Comparison of ENCODE assay signal across 8 cellular contexts in genomic region chr17:57255182-57255775, GRCh38. TPM values are rescaled to one million over a fixed set of nuclear protein-coding genes. Genes with fewer than 3 reads are reported as not detected.
A peak's percentile ranks its signal among the peaks of the same experiment; 100 is the strongest.
DNase-seq lines count a peak whose midpoint lies in the region; ATAC-seq and TF ChIP-seq lines count a peak whose summit lies in the region.

No MANE protein-coding gene starts in this region.

- peaks cover 11% of the 10 kb centered on the region; the same call in 1 of the 2 replicates for H3K4me1 ChIP-seq in HEK293 (ENCODE audit: control insufficient read depth, insufficient read depth, low read length)
- H3K4me1 ChIP-seq in breast epithelium = peaks cover 4 to 5% of the 10 kb centered on the region in 2 donors

- TF ChIP-seq CTCF in 22Rv1 (IDR thresholded peaks at IDR 0.05) (no peak), HEK293 (tag by site-specific recombination; IDR thresholded peaks at IDR 0.05) (no peak), breast epithelium (IDR thresholded peaks at IDR 0.05) (no peak), mesothelial cell of epicardium (IDR thresholded peaks at IDR 0.05; ENCODE audit: unreplicated experiment) (no peak)

- H3K4me3 ChIP-seq in HEK293 (ENCODE audit: low read depth, low read length) (peak overlapping the region; percentile 71), breast epithelium (peak overlapping the region; percentile 87 to 95 (median 92))

- CTCF ChIA-PET in HEK293 (lab: Yijun Ruan, JAX) = interaction anchor here (0.6 to 5.0 kb wide), 2 partner anchors 12 to 767 kb away, joined by 3 to 46 read pairs; no protein-coding TSS in a partner anchor

- peaks cover 2% of the 10 kb centered on the region for H3K36me3 Mint-ChIP-seq in mesothelial cell of epicardium

- no peak for DNase-seq in breast epithelium (ENCODE audit: low spot score in 2 of 2)
- DNase-seq in mesothelial cell of epicardium (ENCODE audit: low spot score in 2 of 2, unreplicated experiment in 2 of 2) = no peak
- no peak for DNase-seq in DMS79 (lab: John Stamatoyannopoulos, UW)
- DNase-seq in NK-92 treated with Interleukin-12 subunit alpha and Interleukin-12 subunit beta, amount 100 ng/mL, for 24 hours (lab: John Stamatoyannopoulos, UW) = no peak
- no peak for DNase-seq in OCI-M1 (lab: John Stamatoyannopoulos, UW)

- peak overlapping the region; percentile 86 for H3K4me3 Mint-ChIP-seq in mesothelial cell of epicardium

- peak overlapping the region; percentile 92 for H3K27ac Mint-ChIP-seq in mesothelial cell of epicardium

- no peaks in the 10 kb centered on the region for H3K27me3 ChIP-seq in breast epithelium

- no peak for ATAC-seq in HG03571 (IDR thresholded peaks at IDR 0.05; ENCODE audit: unreplicated experiment)

- no peaks in the 10 kb centered on the region for H3K27me3 Mint-ChIP-seq in mesothelial cell of epicardium (ENCODE audit: low read depth)

- H3K4me1 Mint-ChIP-seq in mesothelial cell of epicardium = peaks cover 30% of the 10 kb centered on the region

- no peak for TF ChIP-seq POLR2A in breast epithelium (IDR thresholded peaks at IDR 0.05)

- H3K9me3 Mint-ChIP-seq in mesothelial cell of epicardium = peaks cover 12% of the 10 kb centered on the region

- peaks cover 2 to 8% of the 10 kb centered on the region in 2 experiments; a peak in 2 of 3 replicates for H3K36me3 ChIP-seq in HEK293 (ENCODE audit: control insufficient read depth in 2 of 2, insufficient read depth in 1 of 2, low read length in 2 of 2)
- no peaks in the 10 kb centered on the region for H3K36me3 ChIP-seq in breast epithelium

- H3K27ac ChIP-seq in 22Rv1 (peak overlapping the region; percentile 68), HEK293 (ENCODE audit: extremely low read depth, low read depth, low read length) (peak overlapping the region; percentile 35; the same call in 1 of the 2 replicates), breast epithelium (peak overlapping the region; percentile 98 to 99)

- POLR2A ChIA-PET in HEK293 (lab: Yijun Ruan, JAX) = interaction anchor here (0.6 kb wide), 1 partner anchor 507 kb away, joined by 4 read pairs; no protein-coding TSS in a partner anchor

- intact Hi-C loops in breast epithelium (cut with DNase I; ENCODE audit: low total_unique reads) = loop anchor here (5.0 kb wide), 1 partner anchor 1047 kb away; no protein-coding TSS in a partner anchor

- H3K9me3 ChIP-seq in HEK293 (ENCODE audit: control insufficient read depth, insufficient read depth, low read depth, low read length) = no peaks in the 10 kb centered on the region
- no peaks in the 10 kb centered on the region for H3K9me3 ChIP-seq in breast epithelium

TF ChIP-seq in HEK293, 187 proteins besides CTCF, POLR2A, EP300 and RAD21:
- TF ChIP-seq ZNF792 (tag by site-specific recombination; IDR thresholded peaks at IDR 0.05) = peak; percentile 97
- no peak for TF ChIP-seq ZFP41 (tag by site-specific recombination; IDR thresholded peaks at IDR 0.05; ENCODE audit: borderline replicate concordance)
- TF ChIP-seq IKZF3 (tag by site-specific recombination; IDR thresholded peaks at IDR 0.05) = 0 out of 2 replicates have a peak, but pooled peaks have one; percentile 3
- no peak for TF ChIP-seq ZNF366 (tag by site-specific recombination; conservative IDR thresholded peaks at IDR 0.05)
- no peak for TF ChIP-seq ZNF660 (tag by site-specific recombination; IDR thresholded peaks at IDR 0.05)
- TF ChIP-seq KLF10 (tag by site-specific recombination; IDR thresholded peaks at IDR 0.05) = peak; percentile 1; the same call in 1 of the 2 replicates
- peak; percentile 76; the same call in 1 of the 2 replicates for TF ChIP-seq PRDM1 (tag by site-specific recombination; IDR thresholded peaks at IDR 0.05)

RNA-seq across cellular contexts. Expression of gene MSI2, which starts 1.0 kb away (rescaled TPM):
- total RNA-seq in breast epithelium (10 to 100 TPM; 13.4 to 89.1 (median 71.1) TPM), mesothelial cell of epicardium (136 to 144 TPM (median 140 TPM) in 3 replicates)

Comparison
In these comparisons a context has a peak if more than half of its experiments do, and no peak if none do; other contexts are left out.
1. H3K27ac ChIP-seq: peak in every context shown above with its lines; median percentile 98 in breast epithelium; 68 in 22Rv1; 35 in HEK293.